In the genomic region with DNA sequence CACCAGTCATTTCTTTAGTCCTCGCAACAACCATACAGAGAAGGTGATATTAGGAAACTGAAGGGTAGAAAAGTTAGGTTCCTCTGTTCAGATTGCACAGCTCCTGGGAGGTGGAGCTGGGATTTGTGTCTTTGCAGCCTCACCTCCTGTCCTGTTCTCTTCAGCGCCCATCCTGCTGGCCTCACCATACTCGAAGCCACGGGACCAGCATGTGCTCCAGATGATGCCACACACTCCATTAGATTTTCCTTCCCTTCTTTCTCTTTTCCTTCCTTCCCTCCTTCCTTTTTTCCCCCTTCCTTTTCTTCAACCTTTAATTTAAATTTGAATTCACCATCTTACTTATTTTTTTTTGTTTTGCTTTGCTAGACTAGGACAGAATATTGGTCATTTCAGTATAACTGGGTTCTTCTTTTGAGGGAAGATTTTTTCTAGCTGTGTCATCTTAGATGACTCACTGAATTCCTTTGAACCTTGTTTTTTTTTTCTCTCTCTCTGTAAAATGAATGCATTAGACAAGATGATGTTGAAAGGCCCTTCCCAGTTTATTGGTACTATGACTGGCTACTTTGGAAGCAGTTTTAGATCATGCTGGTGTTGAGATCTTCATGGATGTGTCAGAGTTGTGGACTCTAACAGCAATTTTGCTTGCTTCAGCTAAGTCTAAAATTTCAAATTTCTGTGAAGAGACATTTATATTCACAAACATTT, we compare ENCODE assay signal across 1 cellular context.
A peak's percentile ranks its signal among the peaks of the same experiment; 100 is the strongest.
TF ChIP-seq lines count a peak whose summit lies in the region.

No MANE protein-coding gene starts in this region.

TF ChIP-seq in IMR-90, 13 proteins besides CTCF, POLR2A, EP300 and RAD21 (continued from another document):
- TF ChIP-seq, protein P1, sequence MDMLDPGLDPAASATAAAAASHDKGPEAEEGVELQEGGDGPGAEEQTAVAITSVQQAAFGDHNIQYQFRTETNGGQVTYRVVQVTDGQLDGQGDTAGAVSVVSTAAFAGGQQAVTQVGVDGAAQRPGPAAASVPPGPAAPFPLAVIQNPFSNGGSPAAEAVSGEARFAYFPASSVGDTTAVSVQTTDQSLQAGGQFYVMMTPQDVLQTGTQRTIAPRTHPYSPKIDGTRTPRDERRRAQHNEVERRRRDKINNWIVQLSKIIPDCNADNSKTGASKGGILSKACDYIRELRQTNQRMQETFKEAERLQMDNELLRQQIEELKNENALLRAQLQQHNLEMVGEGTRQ (IDR thresholded peaks at IDR 0.05; ENCODE audit: low read depth, low read length), result no peak
- TF ChIP-seq BHLHE40 (IDR thresholded peaks at IDR 0.05; ENCODE audit: low read depth, low read length), result no peak; the same call in 1 of the 2 replicates
- TF ChIP-seq, protein P2, sequence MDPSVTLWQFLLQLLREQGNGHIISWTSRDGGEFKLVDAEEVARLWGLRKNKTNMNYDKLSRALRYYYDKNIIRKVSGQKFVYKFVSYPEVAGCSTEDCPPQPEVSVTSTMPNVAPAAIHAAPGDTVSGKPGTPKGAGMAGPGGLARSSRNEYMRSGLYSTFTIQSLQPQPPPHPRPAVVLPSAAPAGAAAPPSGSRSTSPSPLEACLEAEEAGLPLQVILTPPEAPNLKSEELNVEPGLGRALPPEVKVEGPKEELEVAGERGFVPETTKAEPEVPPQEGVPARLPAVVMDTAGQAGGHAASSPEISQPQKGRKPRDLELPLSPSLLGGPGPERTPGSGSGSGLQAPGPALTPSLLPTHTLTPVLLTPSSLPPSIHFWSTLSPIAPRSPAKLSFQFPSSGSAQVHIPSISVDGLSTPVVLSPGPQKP (IDR thresholded peaks at IDR 0.05; ENCODE audit: borderline replicate concordance, low read depth, low read length), result no peak
- TF ChIP-seq MXI1 (IDR thresholded peaks at IDR 0.05; ENCODE audit: borderline replicate concordance, low read depth, low read length), result no peak
- TF ChIP-seq NFE2L2 (IDR thresholded peaks at IDR 0.05; ENCODE audit: low read depth, low read length), result peak; percentile 80
- TF ChIP-seq FOS (IDR thresholded peaks at IDR 0.05; ENCODE audit: low read depth, low read length), result peak; percentile 96
- no peak for TF ChIP-seq SMC3 (IDR thresholded peaks at IDR 0.05; ENCODE audit: low read depth, low read length)
- TF ChIP-seq RCOR1 (IDR thresholded peaks at IDR 0.05; ENCODE audit: insufficient replicate concordance, low read length), result no peak
- no peak for TF ChIP-seq MAZ (IDR thresholded peaks at IDR 0.05; ENCODE audit: borderline replicate concordance, low read depth, low read length)
